Comparison of ENCODE assay signal across 9 cellular contexts in the genomic region with DNA sequence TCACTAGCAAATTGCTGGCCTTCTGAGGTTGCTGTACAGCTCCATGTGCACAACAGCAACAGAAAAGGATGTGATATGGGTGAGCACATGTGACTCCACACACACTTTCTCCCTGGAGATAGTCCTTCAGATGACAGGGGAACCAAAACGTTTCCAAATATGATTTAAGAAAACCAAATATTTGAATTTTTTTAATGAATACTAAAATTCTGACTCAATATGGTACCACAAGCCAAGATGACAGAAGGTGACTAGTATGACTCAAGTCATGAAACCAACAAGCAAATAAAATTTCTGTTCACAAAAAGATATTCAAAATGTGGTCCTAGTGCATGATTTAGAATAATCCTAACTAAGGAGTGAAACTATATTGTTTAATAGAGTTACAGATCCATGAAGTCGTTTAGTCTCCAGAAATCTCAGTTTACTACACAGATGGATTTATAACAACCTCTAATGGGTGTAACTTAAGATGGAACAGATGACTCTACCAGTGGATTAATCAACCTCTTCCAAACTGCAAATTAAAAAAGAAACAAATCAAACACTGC.
DNase-seq lines count a peak whose midpoint lies in the region; ATAC-seq and TF ChIP-seq lines count a peak whose summit lies in the region.
"Had no signal": no experiment of that assay in that cellular context is flagged by ENCODE, and none has a peak within 500 bp of the region (broad histone marks: within the 10 kb centered on the region; RNA-seq: fewer than 3 reads in every experiment).

No MANE protein-coding gene starts in this region.

- H3K27ac ChIP-seq in mesenchymal stem cell (ENCODE audit: low read length, poor library complexity, severe bottlenecking) (no peak overlapping the region), right lobe of liver (no peak overlapping the region), OCI-LY7 (ENCODE audit: low read depth, low read length, poor library complexity, severe bottlenecking) (no peak overlapping the region)

- no peaks in the 10 kb centered on the region for H3K79me2 ChIP-seq in OCI-LY7 (ENCODE audit: insufficient read depth, low read depth, low read length)

- H4K8ac ChIP-seq in mesenchymal stem cell (ENCODE audit: low read length), result no peak overlapping the region

- H2BK15ac ChIP-seq in mesenchymal stem cell (ENCODE audit: low read depth, poor library complexity, severe bottlenecking), result no peak overlapping the region

- H3K36me3 ChIP-seq in mesenchymal stem cell (ENCODE audit: control insufficient read depth in 1 of 2, insufficient read depth in 2 of 2, low read depth in 1 of 2, low read length in 2 of 2), result no peaks in the 10 kb centered on the region
- no peaks in the 10 kb centered on the region for H3K36me3 ChIP-seq in right lobe of liver
- H3K36me3 ChIP-seq in OCI-LY7 (ENCODE audit: insufficient read depth, low read length), result no peaks in the 10 kb centered on the region

- H3K4me1 ChIP-seq in mesenchymal stem cell (ENCODE audit: control insufficient read depth, insufficient read depth, low read depth, low read length) (no peaks in the 10 kb centered on the region), right lobe of liver (peaks cover 0 to 15% (median 6%) of the 10 kb centered on the region in 4 donors), OCI-LY7 (ENCODE audit: insufficient read depth, low read length, poor library complexity, severe bottlenecking) (no peaks in the 10 kb centered on the region)

- H3K14ac ChIP-seq in mesenchymal stem cell (ENCODE audit: low read length in 2 of 2), result no peak overlapping the region

- POLR2A ChIA-PET in OCI-LY7 (lab: Charles Lee), result interaction anchor here (0.6 kb wide), 1 partner anchor 57 kb away, joined by 3 read pairs; no protein-coding TSS in a partner anchor

- no peak for TF ChIP-seq POLR2A in right lobe of liver (IDR thresholded peaks at IDR 0.05)

- H3K27me3 ChIP-seq in mesenchymal stem cell (ENCODE audit: control insufficient read depth in 1 of 2, insufficient read depth in 1 of 2, low read length in 2 of 2) (no peaks in the 10 kb centered on the region), right lobe of liver (no peaks in the 10 kb centered on the region)

- no peak overlapping the region for H3K4me2 ChIP-seq in mesenchymal stem cell (ENCODE audit: low read length, poor library complexity, severe bottlenecking)
- H3K4me2 ChIP-seq in OCI-LY7 (ENCODE audit: low read length), result no peak overlapping the region

- H3K4me3 ChIP-seq in mesenchymal stem cell (ENCODE audit: insufficient read depth in 1 of 2, low read depth in 1 of 2, low read length in 2 of 2) (peak overlapping the region in 1 of 2 experiments; percentile 40), right lobe of liver (no peak overlapping the region), OCI-LY7 (ENCODE audit: low read depth, low read length, poor library complexity, severe bottlenecking) (no peak overlapping the region)

- no peak overlapping the region for H2BK5ac ChIP-seq in mesenchymal stem cell (ENCODE audit: low read depth, low read length, poor library complexity, severe bottlenecking)

- no peak overlapping the region for H3K18ac ChIP-seq in mesenchymal stem cell (ENCODE audit: low read depth in 1 of 2, low read length in 2 of 2)

- TF ChIP-seq CTCF in right lobe of liver (IDR thresholded peaks at IDR 0.05) (no peak), OCI-LY7 (conservative IDR thresholded peaks at IDR 0.05; ENCODE audit: low read length) (no peak)

- H3K4ac ChIP-seq in mesenchymal stem cell (ENCODE audit: low read depth in 1 of 2, low read length in 2 of 2), result no peak overlapping the region

- H3K23ac ChIP-seq in mesenchymal stem cell (ENCODE audit: low read length in 2 of 2), result no peak overlapping the region

- no peak overlapping the region for H2BK12ac ChIP-seq in mesenchymal stem cell (ENCODE audit: low read length in 2 of 2)

- CTCF ChIA-PET in OCI-LY7 (lab: Charles Lee; ENCODE audit: unreplicated experiment), result no interaction called here

- H4K20me1 ChIP-seq in OCI-LY7 (ENCODE audit: insufficient read depth, low read length), result no peaks in the 10 kb centered on the region

- no peaks in the 10 kb centered on the region for H3K79me1 ChIP-seq in mesenchymal stem cell (replicated peaks; ENCODE audit: low read length, poor library complexity, severe bottlenecking)

- H2BK120ac ChIP-seq in mesenchymal stem cell (ENCODE audit: low read depth, low read length), result no peak overlapping the region

- intact Hi-C loops in right lobe of liver (cut with DNase I) (no loop called here), OCI-LY7 (cut with micrococcal nuclease; ENCODE audit: unreplicated experiment) (no loop called here)

- 83% methylated on average over 1 of the region's 2 CpGs for WGBS in mesenchymal stem cell
- 44% methylated on average over 2 of the region's 2 CpGs for WGBS in right lobe of liver (ENCODE audit: insufficient coverage, low coverage, low lambda C conversion rate, missing lambda C conversion rate)

- H3K9me3 ChIP-seq in mesenchymal stem cell (ENCODE audit: control insufficient read depth, low read length) (peaks cover 2% of the 10 kb centered on the region), right lobe of liver (no peaks in the 10 kb centered on the region), OCI-LY7 (ENCODE audit: low read length) (no peaks in the 10 kb centered on the region)

- H2AFZ ChIP-seq in mesenchymal stem cell (ENCODE audit: low read depth, low read length) (no peak overlapping the region), OCI-LY7 (ENCODE audit: low read length) (no peak overlapping the region)

- H2AK5ac ChIP-seq in mesenchymal stem cell (ENCODE audit: low read length, severe bottlenecking), result no peak overlapping the region

- no peak overlapping the region for H4K91ac ChIP-seq in mesenchymal stem cell (ENCODE audit: low read length)

- no peak for DNase-seq in activated CD4-positive, CD25-positive, alpha-beta regulatory T cell (lab: John Stamatoyannopoulos, UW)
- DNase-seq in mesenchymal stem cell (no peak), right lobe of liver (no peak), OCI-LY7 (ENCODE audit: low spot score) (no peak)
- DNase-seq: activated CD8-positive, alpha-beta memory T cell treated with anti-CD3 and anti-CD28 coated beads, Interleukin-2, amount 50 U/mL, for 48 hours had no signal

- H3K9ac ChIP-seq in mesenchymal stem cell (ENCODE audit: low read length), result peak overlapping the region; percentile 77

- H3K9me2 ChIP-seq in OCI-LY7 (ENCODE audit: insufficient read depth, low read length), result no peaks in the 10 kb centered on the region

- peak; percentile 81 to 86 for ATAC-seq in activated CD4-positive, CD25-positive, alpha-beta regulatory T cell treated with anti-CD3 and anti-CD28 coated beads, Interleukin-2, amount 50 U/mL, for 24 hours
- ATAC-seq in GM21360 (IDR thresholded peaks at IDR 0.05; ENCODE audit: unreplicated experiment) (peak; percentile 86), HG03103 (IDR thresholded peaks at IDR 0.05; ENCODE audit: low read depth, unreplicated experiment) (peak; percentile 92), right lobe of liver (no peak), esophagus mucosa (no peak)

- BruUV-seq in OCI-LY7 (replicated peaks; lab: Mats Ljungman, UMichigan), result no TSS peak

Comparison
In these comparisons a context has a peak if more than half of its experiments do, and no peak if none do; other contexts are left out.
1. ATAC-seq: peak in activated CD4-positive, CD25-positive, alpha-beta regulatory T cell treated with anti-CD3 and anti-CD28 coated beads, Interleukin-2, amount 50 U/mL, for 24 hours (2 of 2), GM21360 (single experiment) and HG03103 (single experiment); none in right lobe of liver (0 of 4) and esophagus mucosa (single experiment).